Comparison of ENCODE assay signal across 8 cellular contexts in genomic region chr1:1510912-1511532, GRCh38. TPM values are rescaled to one million over a fixed set of nuclear protein-coding genes. Genes with fewer than 3 reads are reported as not detected.
DNase-seq lines count a peak whose midpoint lies in the region; FAIRE-seq and TF ChIP-seq lines count a peak whose summit lies in the region.

No MANE protein-coding gene starts in this region.

- H3K4me1 ChIP-seq in ACC112 (ENCODE audit: control insufficient read depth, insufficient read depth, low read length, unreplicated experiment) (no peaks in the 10 kb centered on the region), mesendoderm (ENCODE audit: control insufficient read depth, low read depth, low read length) (no peaks in the 10 kb centered on the region), uterus (peaks cover 0 to 4% of the 10 kb centered on the region in 2 donors)

- POLR2A ChIA-PET in GM10248 (lab: Yijun Ruan, JAX), result no interaction called here

- H3K27ac ChIP-seq in ACC112 (ENCODE audit: low read depth, low read length) (peak overlapping the region; percentile 86), mesendoderm (ENCODE audit: low read depth, low read length) (peak overlapping the region; percentile 73), uterus (peak overlapping the region; percentile 82 to 88)

- H3K79me2 ChIP-seq in ACC112 (ENCODE audit: control insufficient read depth, insufficient read depth, low read length, unreplicated experiment) (peaks cover 25% of the 10 kb centered on the region), mesendoderm (ENCODE audit: control insufficient read depth, insufficient read depth, low read length) (no peaks in the 10 kb centered on the region)

- no peak overlapping the region for H3K23ac ChIP-seq in mesendoderm (ENCODE audit: low read length)

- DNase-seq in GM18507 (ENCODE audit: extremely low spot score, insufficient read length, low read depth) (no peak), OCI-M1 (lab: John Stamatoyannopoulos, UW) (peak; percentile 39), choroid plexus epithelial cell (ENCODE audit: low read depth) (peak; percentile 13), mesendoderm (peak; percentile 83), uterus (no peak), germinal center (ENCODE audit: low spot score) (no peak), GM10248 (ENCODE audit: extremely low spot score) (no peak)

- no peak overlapping the region for H2BK120ac ChIP-seq in mesendoderm (ENCODE audit: low read depth, low read length)

- intact Hi-C loops in uterus (cut with DNase I; ENCODE audit: low total_unique reads), result no loop called here

- H2AK5ac ChIP-seq in mesendoderm (ENCODE audit: low read length), result no peak overlapping the region

- peak overlapping the region; percentile 82 for H2AFZ ChIP-seq in ACC112 (ENCODE audit: low read length, unreplicated experiment)

- CTCF ChIA-PET in GM10248 (lab: Yijun Ruan, JAX), result interaction anchor here (0.8 kb wide), 1 partner anchor 73 kb away, joined by 3 read pairs; no protein-coding TSS in a partner anchor

- peak overlapping the region; percentile 71 for H3K9ac ChIP-seq in mesendoderm (ENCODE audit: low read length)

- H3K56ac ChIP-seq in mesendoderm (ENCODE audit: low read length), result peak overlapping the region; percentile 93

- peak overlapping the region; percentile 81 for H3K18ac ChIP-seq in mesendoderm (ENCODE audit: low read length)

- no peak overlapping the region for H2BK5ac ChIP-seq in mesendoderm (ENCODE audit: low read length)

- H3K27me3 ChIP-seq in ACC112 (ENCODE audit: insufficient read depth, low read length) (no peaks in the 10 kb centered on the region), mesendoderm (ENCODE audit: insufficient read depth, low read length, poor library complexity) (no peaks in the 10 kb centered on the region), uterus (no peaks in the 10 kb centered on the region)

- H3K79me1 ChIP-seq in mesendoderm (ENCODE audit: low read length), result no peaks in the 10 kb centered on the region

- no peak overlapping the region for H2BK15ac ChIP-seq in mesendoderm (replicated peaks; ENCODE audit: low read depth)

- no peaks in the 10 kb centered on the region for H3K9me3 ChIP-seq in uterus

- H3K36me3 ChIP-seq in ACC112 (ENCODE audit: insufficient read depth, low read length), result peaks cover 3% of the 10 kb centered on the region; the same call in 1 of the 2 replicates
- H3K36me3 ChIP-seq in mesendoderm (ENCODE audit: control insufficient read depth, insufficient read depth, low read length), result no peaks in the 10 kb centered on the region
- H3K36me3 ChIP-seq in uterus, result no peaks in the 10 kb centered on the region

- WGBS in mesendoderm (ENCODE audit: extremely low coverage, insufficient coverage, low lambda C conversion rate), result no CpG with 5 or more reads among the region's 17 CpGs

- H3K4me3 ChIP-seq in ACC112 (ENCODE audit: low read depth, low read length) (peak overlapping the region; percentile 90), choroid plexus epithelial cell (ENCODE audit: low read depth, low read length) (peak overlapping the region; percentile 97), mesendoderm (ENCODE audit: low read length) (peak overlapping the region; percentile 25), uterus (peak overlapping the region; percentile 69 to 78)

- peak overlapping the region; percentile 53 for H3K4me2 ChIP-seq in mesendoderm (ENCODE audit: low read length)

- no peak overlapping the region for H4K5ac ChIP-seq in mesendoderm (ENCODE audit: low read length)

- H3K4ac ChIP-seq in mesendoderm (ENCODE audit: low read depth, low read length), result peak overlapping the region; percentile 77

- TF ChIP-seq CTCF in choroid plexus epithelial cell (conservative IDR thresholded peaks at IDR 0.05; ENCODE audit: low read depth, low read length), result no peak
- no peak for TF ChIP-seq CTCF in uterus (IDR thresholded peaks at IDR 0.05)
- no peak for TF ChIP-seq CTCF in GM10248 (IDR thresholded peaks at IDR 0.05; ENCODE audit: control extremely low read depth, extremely low read depth, low read depth, missing control alignments)

- TF ChIP-seq POLR2A in uterus (IDR thresholded peaks at IDR 0.05), result no peak

- peak; percentile 55 for FAIRE-seq in GM18507 (lab: Jason Lieb, UNC)

- H4K8ac ChIP-seq in mesendoderm (ENCODE audit: low read depth, low read length), result no peak overlapping the region

RNA-seq across cellular contexts. Expression of gene ATAD3A, which starts 0.9 kb away (rescaled TPM):
- 38.8 TPM for polyA plus RNA-seq in mesendoderm (2013, experiment 1 of 2)
- polyA plus RNA-seq in mesendoderm (2013, experiment 2 of 2), result 39.0 TPM
- 10 to 100 TPM in 3 of 4 donors, 1 to 10 TPM in 1; 1.8 to 14.8 (median 11.7) TPM for total RNA-seq in uterus

RNA-seq across cellular contexts. Expression of gene TMEM240, which starts 29.4 kb away (rescaled TPM):
- 0.70 TPM for polyA plus RNA-seq in mesendoderm (2013, experiment 1 of 2)
- 0.83 TPM for polyA plus RNA-seq in mesendoderm (2013, experiment 2 of 2)
- total RNA-seq in uterus, result 10 to 100 TPM in 1 of 4 donors, 1 to 10 TPM in 1, not detected in 2; 9.4 to 16.3 TPM

RNA-seq across cellular contexts. Expression of gene ATAD3B, which starts 39.5 kb away (rescaled TPM):
- 35.2 TPM for polyA plus RNA-seq in mesendoderm (2013, experiment 1 of 2)
- polyA plus RNA-seq in mesendoderm (2013, experiment 2 of 2), result 38.6 TPM
- 10 to 100 TPM in 3 of 4 donors, 1 to 10 TPM in 1; 2.1 to 20.5 (median 17.8) TPM for total RNA-seq in uterus

Comparison
In these comparisons a context has a peak if more than half of its experiments do, and no peak if none do; other contexts are left out.
1. H3K4me3 ChIP-seq: peak in every context shown above with its lines; median percentile 97 in choroid plexus epithelial cell; 90 in ACC112; 74 in uterus; 25 in mesendoderm.
2. DNase-seq: peak in OCI-M1 (single experiment), choroid plexus epithelial cell (single experiment) and mesendoderm (single experiment); none in GM18507 (single experiment), uterus (0 of 2), germinal center (single experiment) and GM10248 (single experiment).
3. Peak in every context shown above with its lines, with median percentiles within 50 percentile points of each other: H3K27ac ChIP-seq.